In genomic region chr6:64602993-64603392, GRCh38 we compare ENCODE assay signal across 8 cellular contexts.
"Had no signal": no experiment of that assay in that cellular context is flagged by ENCODE, and none has a peak within 500 bp of the region (broad histone marks: within the 10 kb centered on the region; RNA-seq: fewer than 3 reads in every experiment).

No MANE protein-coding gene starts in this region.

- H3K27ac Mint-ChIP-seq: GM23338, HFFc6 had no signal

- H2AFZ ChIP-seq: GM23338 had no signal

- H3K4me2 ChIP-seq: GM23338, KMS-11 had no signal

- H3K9ac ChIP-seq: KMS-11 had no signal

- H3K27ac ChIP-seq: KMS-11 had no signal

- H3K4me1 ChIP-seq: HAP-1 had no signal

- H3K4me3 ChIP-seq: GM23338, HAP-1 had no signal

- H3K4me3 Mint-ChIP-seq: GM23338, HFFc6 had no signal

- DNase-seq: H7, HFFc6, KBM-7 had no signal

- H3K36me3 ChIP-seq: HAP-1 had no signal

- FAIRE-seq: HTR-8/SVneo had no signal

- ATAC-seq: GM23338, HCT116 had no signal

- H3K9me3 ChIP-seq: HAP-1 had no signal

- H3K9me3 Mint-ChIP-seq: GM23338 had no signal
